Comparison of ENCODE assay signal across 24 cellular contexts in genomic region chr4:3336389-3337356, GRCh38.
"Had no signal": no experiment of that assay in that cellular context is flagged by ENCODE, and none has a peak within 500 bp of the region (broad histone marks: within the 10 kb centered on the region; RNA-seq: fewer than 3 reads in every experiment).

No MANE protein-coding gene starts in this region.

- H3K4me3 Mint-ChIP-seq: activated B cell treated with CpG ODN at 0.5 μM for 24 hours; activated CD4-positive, alpha-beta T cell treated with anti-CD3 and anti-CD28 coated beads for 36 hours; effector memory CD8-positive, alpha-beta T cell; immature natural killer cell; naive thymus-derived CD8-positive, alpha-beta T cell; stimulated activated naive CD8-positive, alpha-beta T cell treated with anti-CD3 and anti-CD28 coated beads, Interleukin-15, amount 100 ng/mL, for 72 hours had no signal

- DNase-seq: activated B cell treated with CpG ODN at 0.5 μM for 24 hours; activated CD4-positive, alpha-beta T cell treated with anti-CD3 and anti-CD28 coated beads for 36 hours; activated CD4-positive, alpha-beta T cell treated with anti-CD3 and anti-CD28 coated beads, Interleukin-2, amount 50 U/mL, for 4 hours; activated gamma-delta T cell; colonic mucosa; effector memory CD8-positive, alpha-beta T cell; foreskin fibroblast; immature natural killer cell; naive thymus-derived CD8-positive, alpha-beta T cell; retina; stimulated activated CD4-positive, alpha-beta T cell treated with anti-CD3 and anti-CD28 coated beads, Interleukin-4, amount 100 ng/mL, for 24 hours; stimulated activated naive CD8-positive, alpha-beta T cell treated with anti-CD3 and anti-CD28 coated beads, Interleukin-15, amount 100 ng/mL, for 72 hours; T-helper 1 cell; T-helper 9 cell had no signal

- H3K27ac Mint-ChIP-seq: activated B cell treated with CpG ODN at 0.5 μM for 24 hours; activated CD4-positive, alpha-beta T cell treated with anti-CD3 and anti-CD28 coated beads for 36 hours; activated naive CD4-positive, alpha-beta T cell treated with anti-CD3 and anti-CD28 coated beads, Interleukin-2, amount 50 U/mL, for 72 hours; effector memory CD8-positive, alpha-beta T cell; naive thymus-derived CD8-positive, alpha-beta T cell; progenitor cell of endocrine pancreas; stimulated activated naive CD8-positive, alpha-beta T cell treated with anti-CD3 and anti-CD28 coated beads, Interleukin-15, amount 100 ng/mL, for 72 hours had no signal

- H3K36me3 Mint-ChIP-seq: activated naive CD4-positive, alpha-beta T cell treated with anti-CD3 and anti-CD28 coated beads, Interleukin-2, amount 50 U/mL, for 72 hours; immature natural killer cell; naive thymus-derived CD8-positive, alpha-beta T cell had no signal

- H3K27ac ChIP-seq: ascending aorta, colonic mucosa, dorsolateral prefrontal cortex, epithelial cell of prostate, hepatocyte, tibial nerve had no signal

- H3K27me3 Mint-ChIP-seq: activated B cell treated with CpG ODN at 0.5 μM for 24 hours; activated CD4-positive, alpha-beta T cell treated with anti-CD3 and anti-CD28 coated beads for 36 hours; effector memory CD8-positive, alpha-beta T cell; progenitor cell of endocrine pancreas; stimulated activated naive CD8-positive, alpha-beta T cell treated with anti-CD3 and anti-CD28 coated beads, Interleukin-15, amount 100 ng/mL, for 72 hours had no signal

- H3K4me1 ChIP-seq: ascending aorta, colonic mucosa had no signal

- FAIRE-seq: bronchial epithelial cell had no signal

- H2AFZ ChIP-seq: hepatocyte had no signal

- H3K4me2 ChIP-seq: hepatocyte had no signal

- H3K9me3 Mint-ChIP-seq: activated B cell treated with CpG ODN at 0.5 μM for 24 hours; activated naive CD4-positive, alpha-beta T cell treated with anti-CD3 and anti-CD28 coated beads, Interleukin-2, amount 50 U/mL, for 72 hours; effector memory CD8-positive, alpha-beta T cell; immature natural killer cell; stimulated activated naive CD8-positive, alpha-beta T cell treated with anti-CD3 and anti-CD28 coated beads, Interleukin-15, amount 100 ng/mL, for 72 hours had no signal

- ATAC-seq: activated CD4-positive, alpha-beta T cell treated with anti-CD3 and anti-CD28 coated beads for 36 hours; activated naive CD4-positive, alpha-beta T cell treated with anti-CD3 and anti-CD28 coated beads, Interleukin-2, amount 50 U/mL, for 72 hours; effector memory CD8-positive, alpha-beta T cell; left lobe of liver; naive thymus-derived CD8-positive, alpha-beta T cell; stimulated activated naive CD8-positive, alpha-beta T cell treated with anti-CD3 and anti-CD28 coated beads, Interleukin-15, amount 100 ng/mL, for 72 hours had no signal

- H3K9me3 ChIP-seq: ascending aorta, colonic mucosa, tibial nerve had no signal

- H3K36me3 ChIP-seq: ascending aorta, colonic mucosa, tibial nerve had no signal

- H3K27me3 ChIP-seq: ascending aorta, colonic mucosa, dorsolateral prefrontal cortex, hepatocyte, tibial nerve had no signal

- H3K4me3 ChIP-seq: ascending aorta, colonic mucosa, dorsolateral prefrontal cortex, hepatocyte, lung, tibial nerve had no signal
